ENCODE assay signal across 8 cellular contexts in genomic region chr12:122825773-122826724, GRCh38. TPM values are rescaled to one million over a fixed set of nuclear protein-coding genes. Genes with fewer than 3 reads are reported as not detected.
DNase-seq lines count a peak whose midpoint lies in the region; ATAC-seq and TF ChIP-seq lines count a peak whose summit lies in the region.

No MANE protein-coding gene starts in this region.

- no peak overlapping the region for H4K8ac ChIP-seq in mesenchymal stem cell (ENCODE audit: low read length)

- H3K18ac ChIP-seq in mesenchymal stem cell (ENCODE audit: low read depth in 1 of 2, low read length in 2 of 2): no peak overlapping the region

- peak overlapping the region; percentile 73 for H2BK5ac ChIP-seq in mesenchymal stem cell (ENCODE audit: low read depth, low read length, poor library complexity, severe bottlenecking)

- H3K4me3 Mint-ChIP-seq in T-helper 2 cell treated with Interferon-gamma antibody and Interleukin-4, amounts not matched to agents 5 μg/mL and 100 μg/mL, for 36 hours: no peak overlapping the region

- 55% methylated on average over 14 of the region's 22 CpGs for whole genome bisulfite sequencing in mesenchymal stem cell
- WGBS in aorta, 2 donors: 14 to 17% methylated on average over 22 of the region's 22 CpGs

- TF ChIP-seq CTCF in left ventricle myocardium inferior (IDR thresholded peaks at IDR 0.05; ENCODE audit: borderline replicate concordance): no peak

- H3K4ac ChIP-seq in mesenchymal stem cell (ENCODE audit: low read depth in 1 of 2, low read length in 2 of 2): no peak overlapping the region

- H3K27ac ChIP-seq in left ventricle myocardium inferior (replicated peaks) (no peak overlapping the region), mesenchymal stem cell (ENCODE audit: low read length, poor library complexity, severe bottlenecking) (peak overlapping the region; percentile 97), aorta (ENCODE audit: low read depth in 1 of 2, low read length in 2 of 2) (no peak overlapping the region)

- H3K4me3 ChIP-seq in left ventricle myocardium inferior: peak overlapping the region; percentile 46
- peak overlapping the region; percentile 73 for H3K4me3 ChIP-seq in adipocyte (ENCODE audit: low read length)
- H3K4me3 ChIP-seq in mesenchymal stem cell (ENCODE audit: insufficient read depth in 1 of 2, low read depth in 1 of 2, low read length in 2 of 2): peak overlapping the region in 1 of 2 experiments; percentile 78
- peak overlapping the region; percentile 47 to 51 for H3K4me3 ChIP-seq in aorta (ENCODE audit: low read length in 2 of 2)

- no peak overlapping the region for H2AK5ac ChIP-seq in mesenchymal stem cell (ENCODE audit: low read length, severe bottlenecking)

- H3K4me2 ChIP-seq in mesenchymal stem cell (ENCODE audit: low read length, poor library complexity, severe bottlenecking): peak overlapping the region; percentile 50

- H2BK15ac ChIP-seq in mesenchymal stem cell (ENCODE audit: low read depth, poor library complexity, severe bottlenecking): no peak overlapping the region

- H3K4me1 Mint-ChIP-seq in T-helper 2 cell treated with Interferon-gamma antibody and Interleukin-4, amounts not matched to agents 5 μg/mL and 100 μg/mL, for 36 hours (ENCODE audit: low read depth): no peaks in the 10 kb centered on the region

- no peak overlapping the region for H3K27ac Mint-ChIP-seq in T-helper 2 cell treated with Interferon-gamma antibody and Interleukin-4, amounts not matched to agents 5 μg/mL and 100 μg/mL, for 36 hours

- no peak overlapping the region for H2BK12ac ChIP-seq in mesenchymal stem cell (ENCODE audit: low read length in 2 of 2)

- H3K14ac ChIP-seq in mesenchymal stem cell (ENCODE audit: low read length in 2 of 2): no peak overlapping the region

- H3K36me3 Mint-ChIP-seq in T-helper 2 cell treated with Interferon-gamma antibody and Interleukin-4, amounts not matched to agents 5 μg/mL and 100 μg/mL, for 36 hours (ENCODE audit: low read depth): no peaks in the 10 kb centered on the region

- ATAC-seq in Right ventricle myocardium superior (ENCODE audit: poor library complexity) (no peak), aorta (ENCODE audit: low FRiP score) (no peak)

- H2AFZ ChIP-seq in mesenchymal stem cell (ENCODE audit: low read depth, low read length): no peak overlapping the region

- H3K4me1 ChIP-seq in left ventricle myocardium inferior: no peaks in the 10 kb centered on the region
- peaks cover 6% of the 10 kb centered on the region for H3K4me1 ChIP-seq in adipocyte (ENCODE audit: control insufficient read depth, insufficient read depth, low read length)
- peaks cover 5% of the 10 kb centered on the region for H3K4me1 ChIP-seq in mesenchymal stem cell (ENCODE audit: control insufficient read depth, insufficient read depth, low read depth, low read length)
- H3K4me1 ChIP-seq in aorta (ENCODE audit: control insufficient read depth in 1 of 2, insufficient read depth in 2 of 2, low read length in 2 of 2): peaks cover 0 to 2% of the 10 kb centered on the region in 2 donors

- peaks cover 23% of the 10 kb centered on the region for H3K27me3 Mint-ChIP-seq in T-helper 2 cell treated with Interferon-gamma antibody and Interleukin-4, amounts not matched to agents 5 μg/mL and 100 μg/mL, for 36 hours (ENCODE audit: low read depth)

- H2BK120ac ChIP-seq in mesenchymal stem cell (ENCODE audit: low read depth, low read length): no peak overlapping the region

- no peak for DNase-seq in left ventricle myocardium inferior
- no peak for DNase-seq in Right ventricle myocardium superior
- DNase-seq in adipocyte (ENCODE audit: low read depth): peak; percentile 53
- no peak for DNase-seq in mesenchymal stem cell
- peak in 1 of 2 donors; percentile 59 for DNase-seq in aorta
- DNase-seq in T-helper 2 cell treated with Interferon-gamma antibody and Interleukin-4, amounts not matched to agents 5 μg/mL and 100 μg/mL, for 36 hours (ENCODE audit: low spot score): no peak
- no peak for DNase-seq in CD1c-positive myeloid dendritic cell (ENCODE audit: extremely low spot score)
- DNase-seq in COLO668 (lab: John Stamatoyannopoulos, UW; ENCODE audit: unreplicated experiment): no peak

- no peak overlapping the region for H3K23ac ChIP-seq in mesenchymal stem cell (ENCODE audit: low read length in 2 of 2)

- H3K9ac ChIP-seq in adipocyte (ENCODE audit: low read length) (no peak overlapping the region), mesenchymal stem cell (ENCODE audit: low read length) (peak overlapping the region; percentile 60)

- no peaks in the 10 kb centered on the region for H3K79me1 ChIP-seq in mesenchymal stem cell (replicated peaks; ENCODE audit: low read length, poor library complexity, severe bottlenecking)

- intact Hi-C loops in left ventricle myocardium inferior (cut with micrococcal nuclease) (no loop called here), Right ventricle myocardium superior (cut with DNase I) (no loop called here), aorta (cut with DNase I) (no loop called here)

- H3K36me3 ChIP-seq in left ventricle myocardium inferior (no peaks in the 10 kb centered on the region), adipocyte (ENCODE audit: control insufficient read depth, insufficient read depth, low read length, severe bottlenecking) (no peaks in the 10 kb centered on the region), mesenchymal stem cell (ENCODE audit: control insufficient read depth in 1 of 2, insufficient read depth in 2 of 2, low read depth in 1 of 2, low read length in 2 of 2) (no peaks in the 10 kb centered on the region), aorta (ENCODE audit: control insufficient read depth in 1 of 2, insufficient read depth in 2 of 2, low read length in 1 of 2) (no peaks in the 10 kb centered on the region)

- H3K9me3 ChIP-seq in left ventricle myocardium inferior (replicated peaks): no peaks in the 10 kb centered on the region
- no peaks in the 10 kb centered on the region for H3K9me3 ChIP-seq in adipocyte (ENCODE audit: control insufficient read depth, low read length)
- H3K9me3 ChIP-seq in mesenchymal stem cell (ENCODE audit: control insufficient read depth, low read length): no peaks in the 10 kb centered on the region
- no peaks in the 10 kb centered on the region for H3K9me3 ChIP-seq in aorta (ENCODE audit: control insufficient read depth, low read length)

- no peak overlapping the region for H4K91ac ChIP-seq in mesenchymal stem cell (ENCODE audit: low read length)

- H3K9me3 Mint-ChIP-seq in T-helper 2 cell treated with Interferon-gamma antibody and Interleukin-4, amounts not matched to agents 5 μg/mL and 100 μg/mL, for 36 hours: no peaks in the 10 kb centered on the region

- H3K27me3 ChIP-seq in left ventricle myocardium inferior (ENCODE audit: low read depth): no peaks in the 10 kb centered on the region
- H3K27me3 ChIP-seq in adipocyte (replicated peaks; ENCODE audit: control insufficient read depth, insufficient read depth, low read length): no peaks in the 10 kb centered on the region
- no peaks in the 10 kb centered on the region for H3K27me3 ChIP-seq in mesenchymal stem cell (ENCODE audit: control insufficient read depth in 1 of 2, insufficient read depth in 1 of 2, low read length in 2 of 2)
- H3K27me3 ChIP-seq in aorta (ENCODE audit: control insufficient read depth in 1 of 2, insufficient read depth in 2 of 2, low read length in 1 of 2): no peaks in the 10 kb centered on the region

RNA-seq across cellular contexts. Expression of gene HIP1R, which starts 9.2 kb away (rescaled TPM):
- total RNA-seq in left ventricle myocardium inferior: 11.2 TPM
- total RNA-seq in Right ventricle myocardium superior: 12.9 TPM
- polyA plus RNA-seq in mesenchymal stem cell (2013, experiment 1 of 2): 4.6 TPM
- polyA plus RNA-seq in mesenchymal stem cell (2013, experiment 2 of 2): 5.0 TPM
- total RNA-seq in aorta: 10 to 100 TPM; 25.4 to 26.6 TPM
- 100 to 1,000 TPM in 1 of 2 donors, 10 to 100 TPM in 1; 33.7 to 101 TPM for polyA plus RNA-seq in aorta

RNA-seq across cellular contexts. Expression of gene CCDC62, which starts 51.7 kb away (rescaled TPM):
- total RNA-seq in left ventricle myocardium inferior: 0.60 TPM
- total RNA-seq in Right ventricle myocardium superior: 0.91 TPM
- polyA plus RNA-seq in mesenchymal stem cell (2013, experiment 1 of 2): 0.07 TPM
- polyA plus RNA-seq in mesenchymal stem cell (2013, experiment 2 of 2): 0.07 TPM
- 1 to 10 TPM in 1 of 2 donors, under 1 TPM in 1; 0.55 to 2.5 TPM for total RNA-seq in aorta
- polyA plus RNA-seq in aorta: not detected
